Comparison of ENCODE assay signal across 8 cellular contexts in genomic region chr10:72334832-72335393, GRCh38. TPM values are rescaled to one million over a fixed set of nuclear protein-coding genes. Genes with fewer than 3 reads are reported as not detected.
DNase-seq lines count a peak whose midpoint lies in the region; ATAC-seq and FAIRE-seq lines count a peak whose summit lies in the region.

No MANE protein-coding gene starts in this region.

- intact Hi-C loops in Right ventricle myocardium inferior (cut with DNase I) (loop anchor here (2.0 to 5.0 kb wide), 2 partner anchors 112 to 373 kb away; partner anchors contain the start of gene CHST3), posterior vena cava (cut with DNase I) (loop anchor here (5.0 to 10.0 kb wide), 5 partner anchors 110 to 380 kb away; partner anchors contain the start of genes ANAPC16 (in 1 of the 2), ASCC1 (in 1 of the 2) and CHST3 (in 1 of the 2))

- FAIRE-seq in RCC 7860 (lab: Jason Lieb, UNC), result peak; percentile 90

- peak; percentile 57 for ATAC-seq in GM18508 (IDR thresholded peaks at IDR 0.05; ENCODE audit: insufficient read depth, unreplicated experiment)
- ATAC-seq in HG02938 (IDR thresholded peaks at IDR 0.05; ENCODE audit: unreplicated experiment), result peak; percentile 55
- peak; percentile 46 for ATAC-seq in Right ventricle myocardium inferior

- DNase-seq in RCC 7860 (ENCODE audit: low spot score) (peak; percentile 98), Right ventricle myocardium inferior (ENCODE audit: missing footprints) (peak; percentile 94), posterior vena cava (ENCODE audit: low spot score) (peak; percentile 98), NCI-H748 (lab: John Stamatoyannopoulos, UW; ENCODE audit: unreplicated experiment) (no peak), NCI-H510A (lab: John Stamatoyannopoulos, UW) (no peak)
- peak; percentile 91 for DNase-seq in activated effector memory CD4-positive, alpha-beta T cell treated with anti-CD3 and anti-CD28 coated beads, Interleukin-2, amount 50 U/mL, for 16 hours

RNA-seq across cellular contexts. Expression of gene DNAJB12, which starts 19.8 kb away (rescaled TPM):
- 25.6 TPM for total RNA-seq in Right ventricle myocardium inferior
- 10 to 100 TPM; 25.3 to 26.4 TPM for total RNA-seq in posterior vena cava

Comparison
In these comparisons a context has a peak if more than half of its experiments do, and no peak if none do; other contexts are left out.
1. DNase-seq: peak in RCC 7860 (single experiment), activated effector memory CD4-positive, alpha-beta T cell treated with anti-CD3 and anti-CD28 coated beads, Interleukin-2, amount 50 U/mL, for 16 hours (single experiment), Right ventricle myocardium inferior (single experiment) and posterior vena cava (single experiment); none in NCI-H748 (single experiment) and NCI-H510A (single experiment).
2. Peak in every context shown above with its lines, with median percentiles within 50 percentile points of each other: ATAC-seq.